In the genomic region with DNA sequence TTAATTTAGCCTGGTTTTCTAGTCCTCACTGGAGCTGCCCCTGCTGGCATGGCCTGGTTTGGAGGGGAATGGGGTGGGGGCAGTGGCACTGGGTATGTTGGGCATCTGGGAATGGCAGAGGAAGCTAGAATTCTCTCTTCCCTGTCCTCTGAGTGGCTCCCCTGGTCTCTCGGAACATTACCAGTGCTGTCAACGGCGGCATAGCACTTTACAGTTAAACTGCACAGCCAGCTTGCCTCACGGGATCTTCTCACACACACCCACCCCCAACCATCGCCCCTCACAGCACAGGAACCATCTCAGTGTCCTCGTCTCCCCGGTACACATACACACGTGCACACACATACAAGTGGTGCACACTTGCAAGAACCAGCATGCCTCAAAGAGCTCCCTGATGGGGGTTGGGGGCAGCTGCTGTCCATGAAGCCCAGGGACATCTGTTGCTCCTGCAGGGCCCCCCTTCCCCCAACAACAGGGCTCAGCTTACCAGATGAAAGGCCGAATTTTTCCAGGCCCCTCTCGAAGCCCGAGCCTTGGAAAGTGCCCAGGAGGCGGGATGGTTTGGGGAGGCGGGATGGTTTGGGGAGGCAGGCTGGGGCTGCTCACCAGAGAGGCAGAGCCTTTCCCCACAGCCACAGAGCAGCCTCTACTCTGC, we compare ENCODE assay signal across 12 cellular contexts. TPM values are rescaled to one million over a fixed set of nuclear protein-coding genes. Genes with fewer than 3 reads are reported as not detected.
DNase-seq lines count a peak whose midpoint lies in the region; ATAC-seq and TF ChIP-seq lines count a peak whose summit lies in the region.
"Had no signal": no experiment of that assay in that cellular context is flagged by ENCODE, and none has a peak within 500 bp of the region (broad histone marks: within the 10 kb centered on the region; RNA-seq: fewer than 3 reads in every experiment).

No MANE protein-coding gene starts in this region.

- H3K9me3 Mint-ChIP-seq in brain: peaks cover 6 to 13% (median 12%) of the 10 kb centered on the region in 5 experiments
- peaks cover 8% of the 10 kb centered on the region for H3K9me3 Mint-ChIP-seq in stimulated activated effector memory CD8-positive, alpha-beta T cell treated with anti-CD3 and anti-CD28 coated beads, Interleukin-12 subunit alpha, Interleukin-12 subunit beta, amount 100 ng/mL, for 72 hours
- H3K9me3 Mint-ChIP-seq in activated T-cell treated with anti-CD3 and anti-CD28 coated beads, Interleukin-2, amount 50 U/mL, for 4 hours: peaks cover 13% of the 10 kb centered on the region

- peak; percentile 30 for DNase-seq in LHCN-M2 (ENCODE audit: low read depth)
- DNase-seq in stimulated activated effector memory CD8-positive, alpha-beta T cell treated with anti-CD3 and anti-CD28 coated beads, Interleukin-12 subunit alpha, Interleukin-12 subunit beta, amount 100 ng/mL, for 72 hours (ENCODE audit: low spot score in 2 of 2): no peak
- DNase-seq in cerebellum (ENCODE audit: low spot score): no peak
- DNase-seq in stimulated activated CD4-positive, alpha-beta T cell treated with anti-CD3 and anti-CD28 coated beads, Interleukin-4, amount 100 ng/mL, for 4 hours: no peak
- no peak for DNase-seq in activated T-cell treated with anti-CD3 and anti-CD28 coated beads, Interleukin-2, amount 50 U/mL, for 4 hours
- DNase-seq: cerebellar nuclear complex, NCI-H2029 treated with DMSO at 0.1 percent for 48 hours, occipital lobe had no signal

- H3K4me3 ChIP-seq in muscle layer of colon (ENCODE audit: low read depth in 1 of 2, low read length in 2 of 2): no peak overlapping the region

- peaks cover 2% of the 10 kb centered on the region for H3K36me3 ChIP-seq in muscle layer of colon (ENCODE audit: insufficient read depth, low read length)

- no peaks in the 10 kb centered on the region for H3K27me3 ChIP-seq in muscle layer of colon (ENCODE audit: control insufficient read depth in 1 of 2, insufficient read depth in 2 of 2, low read length in 2 of 2)

- H3K27ac ChIP-seq in muscle layer of colon (ENCODE audit: low read depth, low read length): peak overlapping the region; percentile 73

- peak overlapping the region; percentile 33 for H3K9ac ChIP-seq in muscle layer of colon (ENCODE audit: low read length)

- H3K4me1 Mint-ChIP-seq in brain: peaks cover 37% of the 10 kb centered on the region
- peaks cover 9% of the 10 kb centered on the region for H3K4me1 Mint-ChIP-seq in stimulated activated effector memory CD8-positive, alpha-beta T cell treated with anti-CD3 and anti-CD28 coated beads, Interleukin-12 subunit alpha, Interleukin-12 subunit beta, amount 100 ng/mL, for 72 hours
- H3K4me1 Mint-ChIP-seq in activated T-cell treated with anti-CD3 and anti-CD28 coated beads, Interleukin-2, amount 50 U/mL, for 4 hours (ENCODE audit: low read depth): no peaks in the 10 kb centered on the region
- H3K4me1 Mint-ChIP-seq: CD14-positive monocyte had no signal

- no peak for TF ChIP-seq CTCF in brain (conservative IDR thresholded peaks at IDR 0.05)

- no peak for ATAC-seq in stimulated activated effector memory CD8-positive, alpha-beta T cell treated with anti-CD3 and anti-CD28 coated beads, Interleukin-12 subunit alpha, Interleukin-12 subunit beta, amount 100 ng/mL, for 72 hours
- no peak for ATAC-seq in activated T-cell treated with anti-CD3 and anti-CD28 coated beads, Interleukin-2, amount 50 U/mL, for 4 hours

- H3K27ac Mint-ChIP-seq in brain: peak overlapping the region in 4 of 5 experiments; percentile 42 to 89 (median 81)
- H3K27ac Mint-ChIP-seq in stimulated activated effector memory CD8-positive, alpha-beta T cell treated with anti-CD3 and anti-CD28 coated beads, Interleukin-12 subunit alpha, Interleukin-12 subunit beta, amount 100 ng/mL, for 72 hours: peak overlapping the region; percentile 39
- H3K27ac Mint-ChIP-seq: activated naive CD8-positive, alpha-beta T cell; CD14-positive monocyte had no signal

- peaks cover 64% of the 10 kb centered on the region for H3K4me1 ChIP-seq in muscle layer of colon (ENCODE audit: insufficient read depth, low read length)

- H3K36me3 Mint-ChIP-seq in brain: peaks cover 18% of the 10 kb centered on the region
- H3K36me3 Mint-ChIP-seq in stimulated activated effector memory CD8-positive, alpha-beta T cell treated with anti-CD3 and anti-CD28 coated beads, Interleukin-12 subunit alpha, Interleukin-12 subunit beta, amount 100 ng/mL, for 72 hours: no peaks in the 10 kb centered on the region
- peaks cover 6% of the 10 kb centered on the region for H3K36me3 Mint-ChIP-seq in activated T-cell treated with anti-CD3 and anti-CD28 coated beads, Interleukin-2, amount 50 U/mL, for 4 hours (ENCODE audit: insufficient read depth)
- H3K36me3 Mint-ChIP-seq: CD14-positive monocyte had no signal

- no peak overlapping the region for H3K4me3 Mint-ChIP-seq in brain
- H3K4me3 Mint-ChIP-seq in stimulated activated effector memory CD8-positive, alpha-beta T cell treated with anti-CD3 and anti-CD28 coated beads, Interleukin-12 subunit alpha, Interleukin-12 subunit beta, amount 100 ng/mL, for 72 hours: no peak overlapping the region
- H3K4me3 Mint-ChIP-seq in activated T-cell treated with anti-CD3 and anti-CD28 coated beads, Interleukin-2, amount 50 U/mL, for 4 hours: no peak overlapping the region
- H3K4me3 Mint-ChIP-seq: activated naive CD8-positive, alpha-beta T cell had no signal

- peaks cover 4% of the 10 kb centered on the region for H3K27me3 Mint-ChIP-seq in brain
- H3K27me3 Mint-ChIP-seq in activated T-cell treated with anti-CD3 and anti-CD28 coated beads, Interleukin-2, amount 50 U/mL, for 4 hours (ENCODE audit: low read depth): no peaks in the 10 kb centered on the region
- H3K27me3 Mint-ChIP-seq: activated naive CD8-positive, alpha-beta T cell had no signal

- no peaks in the 10 kb centered on the region for H3K9me3 ChIP-seq in muscle layer of colon (ENCODE audit: low read length)

RNA-seq across cellular contexts. Expression of a gene that starts 41.0 kb away (rescaled TPM):
- total RNA-seq in LHCN-M2 (2014; rRNA removed) (1.5 and 2.0 TPM in 2 replicates), cerebellum (15.1 TPM)
- polyA plus RNA-seq in LHCN-M2 (2012): 2.4 TPM
- 38.4 TPM for polyA plus RNA-seq in brain (ENCODE audit: insufficient read depth, low read depth, low replicate concordance)
- 1 to 10 TPM in 2 of 3 donors, under 1 TPM in 1; 0.86 to 1.8 (median 1.4) TPM for total RNA-seq in activated T-cell treated with anti-CD3 and anti-CD28 coated beads, Interleukin-2, amount 50 U/mL, for 4 hours
